In genomic region chr4:112938461-112939058, GRCh38 we compare ENCODE assay signal across 10 cellular contexts.
DNase-seq lines count a peak whose midpoint lies in the region; ATAC-seq and TF ChIP-seq lines count a peak whose summit lies in the region.
"Had no signal": no experiment of that assay in that cellular context is flagged by ENCODE, and none has a peak within 500 bp of the region (broad histone marks: within the 10 kb centered on the region; RNA-seq: fewer than 3 reads in every experiment).

No MANE protein-coding gene starts in this region.

- H3K79me1 ChIP-seq in mesendoderm (ENCODE audit: low read length) = peaks cover 2% of the 10 kb centered on the region

- H3K36me3 Mint-ChIP-seq in Caco-2 (ENCODE audit: insufficient read depth, unreplicated experiment) = no peaks in the 10 kb centered on the region
- H3K36me3 Mint-ChIP-seq in T-helper 17 cell (ENCODE audit: low read depth) = no peaks in the 10 kb centered on the region
- no peaks in the 10 kb centered on the region for H3K36me3 Mint-ChIP-seq in activated T-cell treated with anti-CD3 and anti-CD28 coated beads, Interleukin-2, amount 50 U/mL, for 72 hours (ENCODE audit: insufficient read depth in 2 of 2)
- H3K36me3 Mint-ChIP-seq: naive thymus-derived CD8-positive, alpha-beta T cell had no signal

- H3K4me3 ChIP-seq in Caco-2 (ENCODE audit: low read depth, low read length) (no peak overlapping the region), mesendoderm (ENCODE audit: low read length) (no peak overlapping the region)
- H3K4me3 ChIP-seq: SJCRH30 had no signal

- no peak overlapping the region for H3K4ac ChIP-seq in mesendoderm (ENCODE audit: low read depth, low read length)

- no peaks in the 10 kb centered on the region for H3K9me3 Mint-ChIP-seq in Caco-2 (ENCODE audit: unreplicated experiment)
- no peaks in the 10 kb centered on the region for H3K9me3 Mint-ChIP-seq in activated T-cell treated with anti-CD3 and anti-CD28 coated beads, Interleukin-2, amount 50 U/mL, for 72 hours
- H3K9me3 Mint-ChIP-seq: naive thymus-derived CD8-positive, alpha-beta T cell had no signal

- H2AK5ac ChIP-seq in mesendoderm (ENCODE audit: low read length) = no peak overlapping the region

- H3K9me3 ChIP-seq in Caco-2 (no peaks in the 10 kb centered on the region), T-helper 17 cell (ENCODE audit: control insufficient read depth, low read length, poor library complexity, severe bottlenecking) (no peaks in the 10 kb centered on the region)
- H3K9me3 ChIP-seq: SJCRH30 had no signal

- H3K27me3 ChIP-seq in Caco-2 (replicated peaks; ENCODE audit: control insufficient read depth, insufficient read depth, low read length) (no peaks in the 10 kb centered on the region), mesendoderm (ENCODE audit: insufficient read depth, low read length, poor library complexity) (no peaks in the 10 kb centered on the region)
- H3K27me3 ChIP-seq: SJCRH30 had no signal

- peak; percentile 59 to 67 for TF ChIP-seq CTCF in Caco-2 (IDR thresholded peaks at IDR 0.05; ENCODE audit: insufficient read depth in 1 of 2, low read depth in 1 of 2, low read length in 1 of 2, severe bottlenecking in 1 of 2, unreplicated experiment in 1 of 2)

- H3K36me3 ChIP-seq in Caco-2 (ENCODE audit: control insufficient read depth, insufficient read depth, low read length) (no peaks in the 10 kb centered on the region), mesendoderm (ENCODE audit: control insufficient read depth, insufficient read depth, low read length) (no peaks in the 10 kb centered on the region)
- H3K36me3 ChIP-seq: SJCRH30 had no signal

- H2BK15ac ChIP-seq in mesendoderm (replicated peaks; ENCODE audit: low read depth) = no peak overlapping the region

- no peak overlapping the region for H3K9ac ChIP-seq in mesendoderm (ENCODE audit: low read length)

- H2BK120ac ChIP-seq in mesendoderm (ENCODE audit: low read depth, low read length) = no peak overlapping the region

- H4K8ac ChIP-seq in mesendoderm (ENCODE audit: low read depth, low read length) = no peak overlapping the region

- DNase-seq in Caco-2 (peak in 1 of 2 experiments; percentile 31), NCI-H2227 treated with DMSO at 0.1 percent for 48 hours (lab: John Stamatoyannopoulos, UW) (peak; percentile 15), cerebellar cortex (ENCODE audit: low spot score) (peak; percentile 72), mesendoderm (peak; percentile 73), CD1c-positive myeloid dendritic cell (ENCODE audit: extremely low spot score) (no peak), T-helper 17 cell (no peak)
- DNase-seq in activated T-cell treated with anti-CD3 and anti-CD28 coated beads, Interleukin-2, amount 50 U/mL, for 72 hours = no peak

- H3K4me2 ChIP-seq in mesendoderm (ENCODE audit: low read length) = no peak overlapping the region

- intact Hi-C loops in Caco-2 (cut with micrococcal nuclease; ENCODE audit: unreplicated experiment) = loop anchor here (1.0 to 2.0 kb wide), 3 partner anchors 42 to 305 kb away; no protein-coding TSS in a partner anchor

- POLR2A ChIA-PET in Caco-2 (lab: Charles Lee) = no interaction called here

- H3K18ac ChIP-seq in mesendoderm (ENCODE audit: low read length) = no peak overlapping the region

- no peak overlapping the region for H2BK5ac ChIP-seq in mesendoderm (ENCODE audit: low read length)

- ATAC-seq in GM21619 (IDR thresholded peaks at IDR 0.05; ENCODE audit: unreplicated experiment) (peak; percentile 65), T-helper 17 cell (no peak)
- ATAC-seq in activated T-cell treated with anti-CD3 and anti-CD28 coated beads, Interleukin-2, amount 50 U/mL, for 72 hours (replicated peaks in 1 of 2) = no peak
- ATAC-seq: naive thymus-derived CD8-positive, alpha-beta T cell had no signal

- H3K4me3 Mint-ChIP-seq in Caco-2 (ENCODE audit: unreplicated experiment) (no peak overlapping the region), T-helper 17 cell (no peak overlapping the region)
- no peak overlapping the region for H3K4me3 Mint-ChIP-seq in activated T-cell treated with anti-CD3 and anti-CD28 coated beads, Interleukin-2, amount 50 U/mL, for 72 hours
- H3K4me3 Mint-ChIP-seq: naive thymus-derived CD8-positive, alpha-beta T cell had no signal

- no peak overlapping the region for H4K5ac ChIP-seq in mesendoderm (ENCODE audit: low read length)

- no peak overlapping the region for H3K27ac ChIP-seq in mesendoderm (ENCODE audit: low read depth, low read length)
- H3K27ac ChIP-seq: SJCRH30 had no signal

- whole genome bisulfite sequencing in mesendoderm (ENCODE audit: extremely low coverage, insufficient coverage, low lambda C conversion rate) = no CpG with 5 or more reads among the region's 1 CpG

- CTCF ChIA-PET in Caco-2 (lab: Charles Lee) = interaction anchor here (0.6 to 2.8 kb wide), 9 partner anchors 13 to 175 kb away, joined by 3 to 24 read pairs (median 5); no protein-coding TSS in a partner anchor

- H3K79me2 ChIP-seq in mesendoderm (ENCODE audit: control insufficient read depth, insufficient read depth, low read length) = no peaks in the 10 kb centered on the region

- no peak overlapping the region for H3K23ac ChIP-seq in mesendoderm (ENCODE audit: low read length)

- H3K27ac Mint-ChIP-seq in Caco-2 (ENCODE audit: unreplicated experiment) (no peak overlapping the region), T-helper 17 cell (no peak overlapping the region)
- no peak overlapping the region for H3K27ac Mint-ChIP-seq in activated T-cell treated with anti-CD3 and anti-CD28 coated beads, Interleukin-2, amount 50 U/mL, for 72 hours
- H3K27ac Mint-ChIP-seq: naive thymus-derived CD8-positive, alpha-beta T cell had no signal

- no peak overlapping the region for H3K56ac ChIP-seq in mesendoderm (ENCODE audit: low read length)

- BruUV-seq in Caco-2 (replicated peaks; lab: Mats Ljungman, UMichigan) = no TSS peak

- H3K27me3 Mint-ChIP-seq in Caco-2 (ENCODE audit: insufficient read depth, unreplicated experiment) = no peaks in the 10 kb centered on the region
- peaks cover 32% of the 10 kb centered on the region for H3K27me3 Mint-ChIP-seq in T-helper 17 cell
- peaks cover 23% of the 10 kb centered on the region for H3K27me3 Mint-ChIP-seq in activated T-cell treated with anti-CD3 and anti-CD28 coated beads, Interleukin-2, amount 50 U/mL, for 72 hours (ENCODE audit: low read depth)

- H3K4me1 ChIP-seq in Caco-2 (peaks cover 10% of the 10 kb centered on the region), mesendoderm (ENCODE audit: control insufficient read depth, low read depth, low read length) (no peaks in the 10 kb centered on the region)
- H3K4me1 ChIP-seq: SJCRH30 had no signal

- H3K4me1 Mint-ChIP-seq in Caco-2 (ENCODE audit: low read depth, unreplicated experiment) (no peaks in the 10 kb centered on the region), T-helper 17 cell (no peaks in the 10 kb centered on the region)
- H3K4me1 Mint-ChIP-seq in activated T-cell treated with anti-CD3 and anti-CD28 coated beads, Interleukin-2, amount 50 U/mL, for 72 hours (ENCODE audit: low read depth) = no peaks in the 10 kb centered on the region
- H3K4me1 Mint-ChIP-seq: naive thymus-derived CD8-positive, alpha-beta T cell had no signal

Comparison
In these comparisons a context has a peak if more than half of its experiments do, and no peak if none do; other contexts are left out.
1. DNase-seq: peak in NCI-H2227 treated with DMSO at 0.1 percent for 48 hours (single experiment), cerebellar cortex (single experiment) and mesendoderm (single experiment); none in CD1c-positive myeloid dendritic cell (single experiment), T-helper 17 cell (0 of 3) and activated T-cell treated with anti-CD3 and anti-CD28 coated beads, Interleukin-2, amount 50 U/mL, for 72 hours (0 of 2).